ENCODE assay signal across 20 cellular contexts in genomic region chr1:31145581-31146117, GRCh38.
"Had no signal": no experiment of that assay in that cellular context is flagged by ENCODE, and none has a peak within 500 bp of the region (broad histone marks: within the 10 kb centered on the region; RNA-seq: fewer than 3 reads in every experiment).

No MANE protein-coding gene starts in this region.

- H3K9ac ChIP-seq: neural progenitor cell had no signal

- H3K4me1 Mint-ChIP-seq: activated CD4-positive, alpha-beta T cell treated with anti-CD3 and anti-CD28 coated beads, Interleukin-2, amount 10 ng/mL, durations not matched to agents 7 days and 5 days; activated naive CD4-positive, alpha-beta T cell treated with anti-CD3 and anti-CD28 coated beads, Interleukin-2, amount 50 U/mL, for 24 hours; T-cell had no signal

- H3K27ac Mint-ChIP-seq: activated CD4-positive, alpha-beta T cell treated with anti-CD3 and anti-CD28 coated beads, Interleukin-2, amount 10 ng/mL, durations not matched to agents 7 days and 5 days; activated CD8-positive, alpha-beta T cell treated with anti-CD3 and anti-CD28 coated beads for 36 hours; activated naive CD4-positive, alpha-beta T cell treated with anti-CD3 and anti-CD28 coated beads, Interleukin-2, amount 50 U/mL, for 24 hours; activated T-helper 1 cell treated with anti-CD3 and anti-CD28 coated beads, Interleukin-12 subunit alpha, Interleukin-12 subunit beta, Interleukin-2, Interleukin-4 antibody, amounts not matched to agents 30 ng/mL and 10 ng/mL and 1 ng/mL, durations not matched to agents 14 hours and 24 hours and 36 hours; naive thymus-derived CD4-positive, alpha-beta T cell; neural progenitor cell; progenitor cell of endocrine pancreas; T-cell had no signal

- ATAC-seq: activated CD8-positive, alpha-beta T cell treated with anti-CD3 and anti-CD28 coated beads for 36 hours; naive thymus-derived CD4-positive, alpha-beta T cell; T-cell had no signal

- H3K4me2 ChIP-seq: neural progenitor cell had no signal

- H3K27me3 Mint-ChIP-seq: activated CD8-positive, alpha-beta T cell treated with anti-CD3 and anti-CD28 coated beads for 36 hours; activated naive CD4-positive, alpha-beta T cell treated with anti-CD3 and anti-CD28 coated beads, Interleukin-2, amount 50 U/mL, for 24 hours; progenitor cell of endocrine pancreas; T-cell had no signal

- H3K36me3 ChIP-seq: neural progenitor cell, spleen, WERI-Rb-1 had no signal

- H3K27ac ChIP-seq: neural progenitor cell, spleen, WERI-Rb-1 had no signal

- FAIRE-seq: bronchial epithelial cell, keratinocyte, TTC549 had no signal

- DNase-seq: activated CD4-positive, alpha-beta T cell treated with anti-CD3 and anti-CD28 coated beads, Interleukin-2, amount 10 ng/mL, durations not matched to agents 7 days and 5 days; activated CD4-positive, CD25-positive, alpha-beta regulatory T cell treated with anti-CD3 and anti-CD28 coated beads, Interleukin-2, amount 50 U/mL, for 72 hours; activated CD8-positive, alpha-beta T cell treated with anti-CD3 and anti-CD28 coated beads for 36 hours; activated gamma-delta T cell treated with Interleukin-2 at 50 U/mL for 16 hours; cortex of kidney; foreskin fibroblast; naive thymus-derived CD4-positive, alpha-beta T cell; spleen; stimulated activated CD4-positive, alpha-beta T cell treated with anti-CD3 and anti-CD28 coated beads, Interleukin-4, amount 100 ng/mL, for 1 hour; stimulated activated naive CD4-positive, alpha-beta T cell treated with Interleukin-2 at 50 U/mL for 16 hours; T-cell; WERI-Rb-1 had no signal

- H2AFZ ChIP-seq: neural progenitor cell had no signal

- H3K36me3 Mint-ChIP-seq: activated naive CD4-positive, alpha-beta T cell treated with anti-CD3 and anti-CD28 coated beads, Interleukin-2, amount 50 U/mL, for 24 hours; neural progenitor cell; T-cell had no signal

- H3K9me3 ChIP-seq: spleen had no signal

- H3K4me1 ChIP-seq: neural progenitor cell, spleen had no signal

- H3K4me3 ChIP-seq: lung, neural progenitor cell, spleen had no signal

- H3K4me3 Mint-ChIP-seq: activated CD4-positive, alpha-beta T cell treated with anti-CD3 and anti-CD28 coated beads, Interleukin-2, amount 10 ng/mL, durations not matched to agents 7 days and 5 days; activated CD8-positive, alpha-beta T cell treated with anti-CD3 and anti-CD28 coated beads for 36 hours; activated naive CD4-positive, alpha-beta T cell treated with anti-CD3 and anti-CD28 coated beads, Interleukin-2, amount 50 U/mL, for 24 hours; activated T-helper 1 cell treated with anti-CD3 and anti-CD28 coated beads, Interleukin-12 subunit alpha, Interleukin-12 subunit beta, Interleukin-2, Interleukin-4 antibody, amounts not matched to agents 30 ng/mL and 10 ng/mL and 1 ng/mL, durations not matched to agents 14 hours and 24 hours and 36 hours; naive thymus-derived CD4-positive, alpha-beta T cell; neural progenitor cell; T-cell had no signal

- H3K9me3 Mint-ChIP-seq: activated CD4-positive, alpha-beta T cell treated with anti-CD3 and anti-CD28 coated beads, Interleukin-2, amount 10 ng/mL, durations not matched to agents 7 days and 5 days; activated CD8-positive, alpha-beta T cell treated with anti-CD3 and anti-CD28 coated beads for 36 hours; activated naive CD4-positive, alpha-beta T cell treated with anti-CD3 and anti-CD28 coated beads, Interleukin-2, amount 50 U/mL, for 24 hours; activated T-helper 1 cell treated with anti-CD3 and anti-CD28 coated beads, Interleukin-12 subunit alpha, Interleukin-12 subunit beta, Interleukin-2, Interleukin-4 antibody, amounts not matched to agents 30 ng/mL and 10 ng/mL and 1 ng/mL, durations not matched to agents 14 hours and 24 hours and 36 hours; naive thymus-derived CD4-positive, alpha-beta T cell; T-cell had no signal

- H3K27me3 ChIP-seq: neural progenitor cell, spleen had no signal
